8 cellular contexts compared by ENCODE assay signal in the genomic region with DNA sequence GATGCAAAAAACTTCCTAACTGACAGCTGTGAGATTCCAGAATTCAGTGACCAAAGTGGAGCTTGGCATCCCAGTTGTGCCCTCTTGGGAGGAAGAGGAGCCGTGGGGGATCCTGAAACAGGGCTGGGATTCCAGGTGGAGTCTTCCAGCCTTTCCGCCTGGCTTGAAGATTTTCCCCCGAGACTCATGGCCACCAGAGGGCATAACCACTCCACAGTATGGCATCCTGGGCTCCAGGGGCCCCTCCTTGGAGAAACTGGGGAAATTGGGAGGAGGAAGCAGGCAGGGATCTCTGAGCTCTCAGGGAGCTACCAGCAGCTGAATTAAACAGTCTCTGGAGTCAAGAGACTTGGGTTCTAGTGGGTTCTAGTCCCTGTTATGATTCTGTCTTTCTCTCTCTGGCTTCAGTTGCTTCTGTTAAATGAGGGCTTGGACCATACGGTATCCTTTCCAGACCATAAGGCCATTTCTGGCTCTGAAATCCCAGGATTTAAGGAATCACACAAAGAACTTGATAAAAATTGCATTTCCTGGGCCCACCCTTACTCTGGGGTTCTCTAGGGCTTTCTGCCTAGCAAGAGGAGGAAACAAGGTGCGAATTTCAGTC. TPM values are rescaled to one million over a fixed set of nuclear protein-coding genes. Genes with fewer than 3 reads are reported as not detected.
A peak's percentile ranks its signal among the peaks of the same experiment; 100 is the strongest.
DNase-seq lines count a peak whose midpoint lies in the region; ATAC-seq, FAIRE-seq and TF ChIP-seq lines count a peak whose summit lies in the region.

No MANE protein-coding gene starts in this region.

- no TSS peak for BruUV-seq in GM12878 (replicated peaks; lab: Mats Ljungman, UMichigan)

- H3K79me2 ChIP-seq in GM12878 (ENCODE audit: control insufficient read depth, insufficient read depth, low read length) = no peaks in the 10 kb centered on the region

- no peak for ATAC-seq in GM12878

- peak; percentile 37 to 68 (median 59); a peak in 5 of 6 replicates for TF ChIP-seq CTCF in GM12878 (IDR thresholded peaks at IDR 0.05 in 2 of 3, conservative IDR thresholded peaks at IDR 0.05 in 1 of 3; ENCODE audit: control insufficient read depth in 2 of 3, extremely low read depth in 1 of 3, insufficient read depth in 1 of 3, low read depth in 3 of 3, low read length in 3 of 3)
- peak; percentile 81 for TF ChIP-seq CTCF in kidney epithelial cell (IDR thresholded peaks at IDR 0.05; ENCODE audit: insufficient read depth, low read length, poor library complexity, severe bottlenecking)

- CTCF ChIA-PET in GM12878 (lab: Yijun Ruan, JAX) = interaction anchor here (0.7 to 11.3 kb wide), 16 partner anchors 8 to 120 kb away, joined by 3 to 412 read pairs (median 5); no protein-coding TSS in a partner anchor

- peaks cover 11% of the 10 kb centered on the region for H3K4me1 ChIP-seq in GM12878 (ENCODE audit: control insufficient read depth, insufficient read depth, low read length)

- POLR2A ChIA-PET in GM12878 (lab: Charles Lee) = interaction anchor here (0.9 to 1.4 kb wide), 2 partner anchors 17 to 18 kb away, joined by 3 to 4 read pairs; no protein-coding TSS in a partner anchor

- intact Hi-C loops in GM12878 (cut with micrococcal nuclease; ENCODE audit: unreplicated experiment) = loop anchor here (1.0 kb wide), 1 partner anchor 19 kb away; no protein-coding TSS in a partner anchor

- TF ChIP-seq POLR2A in GM12878 (IDR thresholded peaks at IDR 0.05; ENCODE audit: low read depth, low read length) (no peak), GM12891 (IDR thresholded peaks at IDR 0.05; ENCODE audit: low read depth, low read length) (no peak)

- SMC1A ChIA-PET in GM12878 (lab: Charles Lee; ENCODE audit: uncharacterized antibody, unreplicated experiment) = interaction anchor here (0.7 to 4.6 kb wide), 9 partner anchors 16 to 1137 kb away, joined by 3 to 92 read pairs (median 3); no protein-coding TSS in a partner anchor

- no peaks in the 10 kb centered on the region for H3K36me3 ChIP-seq in GM12878 (ENCODE audit: control insufficient read depth in 2 of 2, insufficient read depth in 2 of 2, low read length in 1 of 2)
- no peaks in the 10 kb centered on the region for H3K36me3 ChIP-seq in kidney epithelial cell (ENCODE audit: control insufficient read depth, insufficient read depth, low read length)

- H3K27me3 ChIP-seq in GM12878 (replicated peaks in 1 of 2; ENCODE audit: control insufficient read depth in 2 of 2, insufficient read depth in 2 of 2, low read length in 1 of 2) (peaks cover 9 to 21% of the 10 kb centered on the region in 2 experiments; a peak in 3 of 4 replicates), kidney epithelial cell (ENCODE audit: control insufficient read depth, insufficient read depth, low read length) (peaks cover 22% of the 10 kb centered on the region)

- no peak overlapping the region for H3K4me2 ChIP-seq in GM12878 (ENCODE audit: control insufficient read depth, insufficient read depth)

- no peaks in the 10 kb centered on the region for H4K20me1 ChIP-seq in GM12878 (ENCODE audit: control insufficient read depth, insufficient read depth)

- 20% methylated on average over 5 of the region's 5 CpGs for WGBS in GM12878 (ENCODE audit: insufficient coverage, insufficient replicate concordance, low lambda C conversion rate, missing lambda C conversion rate)

- DNase-seq in NCI-H2227 (lab: John Stamatoyannopoulos, UW; ENCODE audit: unreplicated experiment) (peak; percentile 61), NCI-H2227 treated with DMSO at 0.1 percent for 48 hours (lab: John Stamatoyannopoulos, UW) (no peak), NCI-H2081 treated with DMSO at 0.1 percent for 48 hours (lab: John Stamatoyannopoulos, UW) (peak; percentile 59), GM12878 (ENCODE audit: low read depth, low spot score) (no peak), kidney epithelial cell (ENCODE audit: low read depth) (no peak), urothelium cell line (ENCODE audit: low spot score) (peak; percentile 65), GM12891 (ENCODE audit: insufficient read length, low spot score) (no peak), MV-4-11 (lab: John Stamatoyannopoulos, UW) (no peak)

- H2AFZ ChIP-seq in GM12878 (ENCODE audit: control insufficient read depth, low read depth, low read length) = no peak overlapping the region

- TF ChIP-seq EP300 in GM12878 (IDR thresholded peaks at IDR 0.05; ENCODE audit: borderline replicate concordance in 1 of 2, control insufficient read depth in 1 of 2, low read depth in 2 of 2, low read length in 2 of 2) = no peak

- no peak overlapping the region for H3K4me3 ChIP-seq in GM12878
- no peak overlapping the region for H3K4me3 ChIP-seq in kidney epithelial cell (ENCODE audit: low read depth, low read length)

- no peak overlapping the region for H3K27ac ChIP-seq in GM12878 (ENCODE audit: control insufficient read depth, insufficient read depth)

- FAIRE-seq in GM12878 (lab: Jason Lieb, UNC) = no peak
- FAIRE-seq in urothelium cell line (lab: Jason Lieb, UNC) = no peak
- FAIRE-seq in GM12891 (lab: Jason Lieb, UNC) = no peak

- no peaks in the 10 kb centered on the region for H3K9me3 ChIP-seq in GM12878 (replicated peaks; ENCODE audit: control insufficient read depth, insufficient read depth, low read length)

- in situ Hi-C loops in GM12878 (cut with MboI) = no loop called here

- RAD21 ChIA-PET in GM12878 (lab: Charles Lee; ENCODE audit: unreplicated experiment) = interaction anchor here (1.1 to 6.1 kb wide), 5 partner anchors 11 to 118 kb away, joined by 3 to 131 read pairs (median 5); no protein-coding TSS in a partner anchor

- peak; percentile 56 for TF ChIP-seq RAD21 in GM12878 (IDR thresholded peaks at IDR 0.05; ENCODE audit: insufficient read depth, low read depth, low read length)

- no peak overlapping the region for H3K9ac ChIP-seq in GM12878 (ENCODE audit: control insufficient read depth, insufficient read depth, low read length)

TF ChIP-seq in GM12891, 5 proteins besides CTCF, POLR2A, EP300 and RAD21 (continues in another document):
- no peak for TF ChIP-seq SPI1 (IDR thresholded peaks at IDR 0.05; ENCODE audit: low read depth, low read length)

RNA-seq across cellular contexts. Expression of a gene that starts 2.6 kb away (rescaled TPM):
- 6.8 and 7.1 TPM in 2 replicates for total RNA-seq in GM12878 (2013; cell fraction: nucleolus; rRNA removed)
- 0.23 and 0.38 TPM in 2 replicates for total RNA-seq in GM12878 (2014; rRNA removed)
- total RNA-seq in GM12878 (2014; rRNA removed; fragmentation: Illumina TruSeq; extraction: Trizol) = 0.14 and 0.58 TPM in 2 replicates
- 0.35 and 0.49 TPM in 2 replicates for total RNA-seq in GM12878 (2021)
- polyA plus RNA-seq in GM12878 (2011; ENCODE audit: low read depth) = not detected
- 0.15 and 0.29 TPM in 2 replicates for polyA plus RNA-seq in GM12878 (2011; rRNA removed)
- polyA plus RNA-seq in GM12878 (2011; cell fraction: cytosol; rRNA removed) = 0.25 and 0.30 TPM in 2 replicates
- polyA plus RNA-seq in GM12878 (2011; cell fraction: nucleus; rRNA removed) = 0.52 and 0.67 TPM in 2 replicates
- 0.22 and 1.0 TPM in 2 replicates for polyA plus RNA-seq in GM12878 (2012)
- 0.09 TPM in 1 of 2 replicates, not detected in the other for polyA plus RNA-seq in GM12878 (2014; fragmentation: Illumina TruSeq; extraction: Trizol)
- polyA plus RNA-seq in GM12878 (2014; fragmentation: Nextera tagmentation; extraction: Ambion mirVana) = not detected
- polyA plus RNA-seq in GM12878 (2014; rRNA removed) = 0.13 and 0.27 TPM in 2 replicates
- polyA plus RNA-seq in GM12878 (2016; fragmentation: Nextera tagmentation; extraction: Ambion mirVana) = not detected
- 0.46 TPM in 1 of 2 replicates, not detected in the other for polyA minus RNA-seq in GM12878 (2011; rRNA and poly(A)+ RNA removed)
- polyA minus RNA-seq in GM12878 (2011; cell fraction: cytosol; rRNA and poly(A)+ RNA removed) = not detected in 2 replicates
- 0.36 TPM in 1 of 2 replicates, not detected in the other for polyA minus RNA-seq in GM12878 (2011; cell fraction: nucleus; rRNA and poly(A)+ RNA removed)
- 3.4 and 5.1 TPM in 2 replicates for total RNA-seq in kidney epithelial cell
- polyA plus RNA-seq in GM12891 (2012; ENCODE audit: low read depth, missing spikeins) = 1.3 TPM

RNA-seq across cellular contexts. Expression of a gene that starts 47.1 kb away (rescaled TPM):
- total RNA-seq in GM12878 (2013; cell fraction: nucleolus; rRNA removed) = 9.2 and 12.6 TPM in 2 replicates
- 2.4 and 4.1 TPM in 2 replicates for total RNA-seq in GM12878 (2014; rRNA removed)
- 1.5 and 2.2 TPM in 2 replicates for total RNA-seq in GM12878 (2014; rRNA removed; fragmentation: Illumina TruSeq; extraction: Trizol)
- 7.9 TPM in 2 replicates for total RNA-seq in GM12878 (2021)
- polyA plus RNA-seq in GM12878 (2011; ENCODE audit: low read depth) = 1.5 TPM
- polyA plus RNA-seq in GM12878 (2011; rRNA removed) = 1.3 and 2.9 TPM in 2 replicates
- 5.8 and 7.7 TPM in 2 replicates for polyA plus RNA-seq in GM12878 (2011; cell fraction: cytosol; rRNA removed)
- polyA plus RNA-seq in GM12878 (2011; cell fraction: nucleus; rRNA removed) = 20.2 and 21.4 TPM in 2 replicates
- polyA plus RNA-seq in GM12878 (2012) = 4.3 and 15.3 TPM in 2 replicates
- 1.2 and 2.0 TPM in 2 replicates for polyA plus RNA-seq in GM12878 (2014; fragmentation: Illumina TruSeq; extraction: Trizol)
- polyA plus RNA-seq in GM12878 (2014; fragmentation: Nextera tagmentation; extraction: Ambion mirVana) = under 1 TPM in 1 of 2 experiments, not detected in 1; 0.05 TPM
- 5.9 TPM in 2 replicates for polyA plus RNA-seq in GM12878 (2014; rRNA removed)
- polyA plus RNA-seq in GM12878 (2016; fragmentation: Nextera tagmentation; extraction: Ambion mirVana) = 1 to 10 TPM; 1.5 to 1.9 TPM
- 3.7 and 8.3 TPM in 2 replicates for polyA minus RNA-seq in GM12878 (2011; rRNA and poly(A)+ RNA removed)
- 6.8 and 7.4 TPM in 2 replicates for polyA minus RNA-seq in GM12878 (2011; cell fraction: cytosol; rRNA and poly(A)+ RNA removed)
- 14.4 and 17.9 TPM in 2 replicates for polyA minus RNA-seq in GM12878 (2011; cell fraction: nucleus; rRNA and poly(A)+ RNA removed)
- 9.2 and 11.2 TPM in 2 replicates for total RNA-seq in kidney epithelial cell
- 22.3 TPM for polyA plus RNA-seq in GM12891 (2012; ENCODE audit: low read depth, missing spikeins)

RNA-seq across cellular contexts. Expression of a gene that starts 52.6 kb away (rescaled TPM):
- 0.40 and 0.76 TPM in 2 replicates for total RNA-seq in GM12878 (2013; cell fraction: nucleolus; rRNA removed)
- total RNA-seq in GM12878 (2014; rRNA removed) = 0.11 TPM in 1 of 2 replicates, not detected in the other
- 0.13 and 0.18 TPM in 2 replicates for total RNA-seq in GM12878 (2014; rRNA removed; fragmentation: Illumina TruSeq; extraction: Trizol)
- 0.28 and 0.58 TPM in 2 replicates for total RNA-seq in GM12878 (2021)
- polyA plus RNA-seq in GM12878 (2011; ENCODE audit: low read depth) = 0.26 TPM
- polyA plus RNA-seq in GM12878 (2011; rRNA removed) = 0.30 and 0.69 TPM in 2 replicates
- polyA plus RNA-seq in GM12878 (2011; cell fraction: cytosol; rRNA removed) = 0.43 and 0.47 TPM in 2 replicates
- 0.13 and 0.31 TPM in 2 replicates for polyA plus RNA-seq in GM12878 (2011; cell fraction: nucleus; rRNA removed)
- 0.23 and 0.39 TPM in 2 replicates for polyA plus RNA-seq in GM12878 (2012)
- polyA plus RNA-seq in GM12878 (2014; fragmentation: Illumina TruSeq; extraction: Trizol) = 0.25 and 0.56 TPM in 2 replicates
- under 1 TPM; 0.02 to 0.08 TPM for polyA plus RNA-seq in GM12878 (2014; fragmentation: Nextera tagmentation; extraction: Ambion mirVana)
- polyA plus RNA-seq in GM12878 (2014; rRNA removed) = 0.19 and 0.29 TPM in 2 replicates
- polyA plus RNA-seq in GM12878 (2016; fragmentation: Nextera tagmentation; extraction: Ambion mirVana) = not detected
- polyA minus RNA-seq in GM12878 (2011; rRNA and poly(A)+ RNA removed) = 1.2 and 1.3 TPM in 2 replicates
- 0.27 and 0.83 TPM in 2 replicates for polyA minus RNA-seq in GM12878 (2011; cell fraction: cytosol; rRNA and poly(A)+ RNA removed)
- 0.12 and 0.38 TPM in 2 replicates for polyA minus RNA-seq in GM12878 (2011; cell fraction: nucleus; rRNA and poly(A)+ RNA removed)
- 14.0 and 15.1 TPM in 2 replicates for total RNA-seq in kidney epithelial cell
- 1.6 TPM for polyA plus RNA-seq in GM12891 (2012; ENCODE audit: low read depth, missing spikeins)

Comparison
In these comparisons a context has a peak if more than half of its experiments do, and no peak if none do; other contexts are left out.
1. DNase-seq: peak in NCI-H2227 (single experiment), NCI-H2081 treated with DMSO at 0.1 percent for 48 hours (single experiment) and urothelium cell line (single experiment); none in NCI-H2227 treated with DMSO at 0.1 percent for 48 hours (single experiment), GM12878 (single experiment), kidney epithelial cell (single experiment), GM12891 (single experiment) and MV-4-11 (single experiment).